In genomic region chr13:33379597-33379996, GRCh38 we compare ENCODE assay signal across 2 cellular contexts.
A peak's percentile ranks its signal among the peaks of the same experiment; 100 is the strongest.
TF ChIP-seq lines count a peak whose summit lies in the region.

No MANE protein-coding gene starts in this region.

TF ChIP-seq in SK-N-SH treated with all-trans-retinoic acid at 6 μM for 48 hours, 23 proteins besides CTCF, POLR2A, EP300 and RAD21 (continued from another document):
- no peak for TF ChIP-seq ZC3H10 (CRISPR knock-in tag; IDR thresholded peaks at IDR 0.05)
- no peak for TF ChIP-seq ZNF8 (CRISPR knock-in tag; IDR thresholded peaks at IDR 0.05)
- TF ChIP-seq BACH2 (CRISPR knock-in tag; IDR thresholded peaks at IDR 0.05; ENCODE audit: borderline replicate concordance), result no peak
- TF ChIP-seq RARB (CRISPR knock-in tag; IDR thresholded peaks at IDR 0.05), result no peak
- TF ChIP-seq ISL1 (CRISPR knock-in tag; IDR thresholded peaks at IDR 0.05), result peak; percentile 91
- TF ChIP-seq, protein P1, sequence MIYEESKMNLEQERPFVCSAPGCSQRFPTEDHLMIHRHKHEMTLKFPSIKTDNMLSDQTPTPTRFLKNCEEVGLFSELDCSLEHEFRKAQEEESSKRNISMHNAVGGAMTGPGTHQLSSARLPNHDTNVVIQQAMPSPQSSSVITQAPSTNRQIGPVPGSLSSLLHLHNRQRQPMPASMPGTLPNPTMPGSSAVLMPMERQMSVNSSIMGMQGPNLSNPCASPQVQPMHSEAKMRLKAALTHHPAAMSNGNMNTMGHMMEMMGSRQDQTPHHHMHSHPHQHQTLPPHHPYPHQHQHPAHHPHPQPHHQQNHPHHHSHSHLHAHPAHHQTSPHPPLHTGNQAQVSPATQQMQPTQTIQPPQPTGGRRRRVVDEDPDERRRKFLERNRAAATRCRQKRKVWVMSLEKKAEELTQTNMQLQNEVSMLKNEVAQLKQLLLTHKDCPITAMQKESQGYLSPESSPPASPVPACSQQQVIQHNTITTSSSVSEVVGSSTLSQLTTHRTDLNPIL (CRISPR knock-in tag; IDR thresholded peaks at IDR 0.05; ENCODE audit: low read depth), result peak; percentile 54; the same call in 1 of the 2 replicates
- TF ChIP-seq ZFP3 (CRISPR knock-in tag; IDR thresholded peaks at IDR 0.05), result no peak
- peak; percentile 72; the same call in 1 of the 2 replicates for TF ChIP-seq SNAI2 (CRISPR knock-in tag; IDR thresholded peaks at IDR 0.05)
- no peak for TF ChIP-seq POU6F1 (CRISPR knock-in tag; IDR thresholded peaks at IDR 0.05; ENCODE audit: borderline replicate concordance, low read depth)
- 0 out of 2 replicates have a peak, but pooled peaks have one; percentile 31 for TF ChIP-seq TCF4 (CRISPR knock-in tag; IDR thresholded peaks at IDR 0.05; ENCODE audit: borderline replicate concordance)

TF ChIP-seq in SK-N-SH, 30 proteins besides CTCF, POLR2A, EP300 and RAD21 (continued from another document):
- TF ChIP-seq, protein P2, sequence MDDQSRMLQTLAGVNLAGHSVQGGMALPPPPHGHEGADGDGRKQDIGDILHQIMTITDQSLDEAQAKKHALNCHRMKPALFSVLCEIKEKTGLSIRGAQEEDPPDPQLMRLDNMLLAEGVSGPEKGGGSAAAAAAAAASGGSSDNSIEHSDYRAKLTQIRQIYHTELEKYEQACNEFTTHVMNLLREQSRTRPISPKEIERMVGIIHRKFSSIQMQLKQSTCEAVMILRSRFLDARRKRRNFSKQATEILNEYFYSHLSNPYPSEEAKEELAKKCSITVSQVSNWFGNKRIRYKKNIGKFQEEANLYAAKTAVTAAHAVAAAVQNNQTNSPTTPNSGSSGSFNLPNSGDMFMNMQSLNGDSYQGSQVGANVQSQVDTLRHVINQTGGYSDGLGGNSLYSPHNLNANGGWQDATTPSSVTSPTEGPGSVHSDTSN (IDR thresholded peaks at IDR 0.05), result no peak
- no peak for TF ChIP-seq RXRA (IDR thresholded peaks at IDR 0.05; ENCODE audit: borderline replicate concordance, low read depth)
- TF ChIP-seq TAF1 (IDR thresholded peaks at IDR 0.05; ENCODE audit: borderline replicate concordance, low read depth, low read length), result no peak
- no peak for TF ChIP-seq MAX (IDR thresholded peaks at IDR 0.05; ENCODE audit: low read depth)
- no peak for TF ChIP-seq REST (IDR thresholded peaks at IDR 0.05; ENCODE audit: low read depth, low read length)
- no peak for TF ChIP-seq RCOR1 (IDR thresholded peaks at IDR 0.05; ENCODE audit: low read length)
TF ChIP-seq in SK-N-SH: peak in this region for 0.
